ENCODE assay signal across 1 cellular context in the genomic region with DNA sequence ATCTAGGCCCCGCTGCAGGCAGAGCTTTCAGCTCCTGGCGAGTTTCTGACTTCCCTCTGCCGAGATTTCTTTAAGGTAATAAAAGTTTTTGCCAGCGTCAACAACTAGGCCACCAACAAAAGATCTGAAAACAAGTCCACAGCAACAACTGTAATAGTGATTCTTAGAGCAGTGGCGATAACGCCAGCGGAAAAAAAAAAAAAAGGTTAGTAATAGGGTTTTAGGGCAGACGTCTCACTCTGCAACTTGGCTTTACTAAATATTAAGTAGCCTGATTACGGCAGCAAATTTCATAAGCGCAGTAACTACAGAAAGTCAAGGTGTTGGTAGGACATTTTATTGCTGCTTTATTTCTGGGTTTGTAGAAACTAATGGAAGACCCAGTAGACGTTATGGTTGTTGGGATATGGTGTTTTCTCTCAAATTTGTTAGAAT.
TF ChIP-seq lines count a peak whose summit lies in the region.

No MANE protein-coding gene starts in this region.

TF ChIP-seq in HCT116, 20 proteins besides CTCF, POLR2A, EP300 and RAD21 (continued from another document):
- TF ChIP-seq, protein P1, sequence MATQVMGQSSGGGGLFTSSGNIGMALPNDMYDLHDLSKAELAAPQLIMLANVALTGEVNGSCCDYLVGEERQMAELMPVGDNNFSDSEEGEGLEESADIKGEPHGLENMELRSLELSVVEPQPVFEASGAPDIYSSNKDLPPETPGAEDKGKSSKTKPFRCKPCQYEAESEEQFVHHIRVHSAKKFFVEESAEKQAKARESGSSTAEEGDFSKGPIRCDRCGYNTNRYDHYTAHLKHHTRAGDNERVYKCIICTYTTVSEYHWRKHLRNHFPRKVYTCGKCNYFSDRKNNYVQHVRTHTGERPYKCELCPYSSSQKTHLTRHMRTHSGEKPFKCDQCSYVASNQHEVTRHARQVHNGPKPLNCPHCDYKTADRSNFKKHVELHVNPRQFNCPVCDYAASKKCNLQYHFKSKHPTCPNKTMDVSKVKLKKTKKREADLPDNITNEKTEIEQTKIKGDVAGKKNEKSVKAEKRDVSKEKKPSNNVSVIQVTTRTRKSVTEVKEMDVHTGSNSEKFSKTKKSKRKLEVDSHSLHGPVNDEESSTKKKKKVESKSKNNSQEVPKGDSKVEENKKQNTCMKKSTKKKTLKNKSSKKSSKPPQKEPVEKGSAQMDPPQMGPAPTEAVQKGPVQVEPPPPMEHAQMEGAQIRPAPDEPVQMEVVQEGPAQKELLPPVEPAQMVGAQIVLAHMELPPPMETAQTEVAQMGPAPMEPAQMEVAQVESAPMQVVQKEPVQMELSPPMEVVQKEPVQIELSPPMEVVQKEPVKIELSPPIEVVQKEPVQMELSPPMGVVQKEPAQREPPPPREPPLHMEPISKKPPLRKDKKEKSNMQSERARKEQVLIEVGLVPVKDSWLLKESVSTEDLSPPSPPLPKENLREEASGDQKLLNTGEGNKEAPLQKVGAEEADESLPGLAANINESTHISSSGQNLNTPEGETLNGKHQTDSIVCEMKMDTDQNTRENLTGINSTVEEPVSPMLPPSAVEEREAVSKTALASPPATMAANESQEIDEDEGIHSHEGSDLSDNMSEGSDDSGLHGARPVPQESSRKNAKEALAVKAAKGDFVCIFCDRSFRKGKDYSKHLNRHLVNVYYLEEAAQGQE (IDR thresholded peaks at IDR 0.05; ENCODE audit: low read depth), result no peak
- TF ChIP-seq SIN3A (IDR thresholded peaks at IDR 0.05; ENCODE audit: low read depth), result no peak
